ENCODE assay signal across 19 cellular contexts in genomic region chr3:82085811-82086475, GRCh38.
A peak's percentile ranks its signal among the peaks of the same experiment; 100 is the strongest.
DNase-seq lines count a peak whose midpoint lies in the region; ATAC-seq and TF ChIP-seq lines count a peak whose summit lies in the region.
"Had no signal": no experiment of that assay in that cellular context is flagged by ENCODE, and none has a peak within 500 bp of the region (broad histone marks: within the 10 kb centered on the region; RNA-seq: fewer than 3 reads in every experiment).

No MANE protein-coding gene starts in this region.

- TF ChIP-seq CTCF in heart right ventricle (IDR thresholded peaks at IDR 0.05) (no peak), progenitor cell of endocrine pancreas (IDR thresholded peaks at IDR 0.05; ENCODE audit: unreplicated experiment) (no peak), body of pancreas (IDR thresholded peaks at IDR 0.05) (no peak)

- H3K56ac ChIP-seq in mesendoderm (ENCODE audit: low read length), result no peak overlapping the region

- no peaks in the 10 kb centered on the region for H3K79me2 ChIP-seq in mesendoderm (ENCODE audit: control insufficient read depth, insufficient read depth, low read length)

- no peak for TF ChIP-seq POLR2A in body of pancreas (IDR thresholded peaks at IDR 0.05)

- H3K9me3 ChIP-seq in heart right ventricle, result no peaks in the 10 kb centered on the region
- H3K9me3 ChIP-seq in adipocyte (ENCODE audit: control insufficient read depth, low read length), result no peaks in the 10 kb centered on the region
- H3K9me3 ChIP-seq in body of pancreas, result no peaks in the 10 kb centered on the region
- H3K9me3 ChIP-seq: HAP-1 had no signal

- H3K4me1 ChIP-seq in heart right ventricle (peaks cover 0 to 21% (median 8%) of the 10 kb centered on the region in 9 donors), adipocyte (ENCODE audit: control insufficient read depth, insufficient read depth, low read length) (peaks cover 51% of the 10 kb centered on the region), body of pancreas (no peaks in the 10 kb centered on the region), mesendoderm (ENCODE audit: control insufficient read depth, low read depth, low read length) (no peaks in the 10 kb centered on the region)

- H3K4me2 ChIP-seq in mesendoderm (ENCODE audit: low read length), result no peak overlapping the region
- H3K4me2 ChIP-seq: PC-9 had no signal

- H3K18ac ChIP-seq in mesendoderm (ENCODE audit: low read length), result no peak overlapping the region

- H3K27ac Mint-ChIP-seq in progenitor cell of endocrine pancreas, result no peak overlapping the region

- peak overlapping the region in 6 of 10 donors; percentile 13 to 59 (median 36) for H3K27ac ChIP-seq in heart right ventricle
- no peak overlapping the region for H3K27ac ChIP-seq in body of pancreas
- H3K27ac ChIP-seq in mesendoderm (ENCODE audit: low read depth, low read length), result no peak overlapping the region
- H3K27ac ChIP-seq: PC-9, RWPE1 had no signal

- ATAC-seq in heart right ventricle (peak in 1 of 8 donors; percentile 61), left cardiac atrium (no peak), body of pancreas (no peak)

- H2AK5ac ChIP-seq in mesendoderm (ENCODE audit: low read length), result no peak overlapping the region

- H3K36me3 ChIP-seq in heart right ventricle, result no peaks in the 10 kb centered on the region
- no peaks in the 10 kb centered on the region for H3K36me3 ChIP-seq in adipocyte (ENCODE audit: control insufficient read depth, insufficient read depth, low read length, severe bottlenecking)
- no peaks in the 10 kb centered on the region for H3K36me3 ChIP-seq in body of pancreas (replicated peaks in 1 of 2; ENCODE audit: insufficient read depth in 1 of 2, low read depth in 2 of 2)
- H3K36me3 ChIP-seq in mesendoderm (ENCODE audit: control insufficient read depth, insufficient read depth, low read length), result no peaks in the 10 kb centered on the region
- H3K36me3 ChIP-seq: HAP-1 had no signal

- no peak overlapping the region for H2BK15ac ChIP-seq in mesendoderm (replicated peaks; ENCODE audit: low read depth)

- H3K4me3 Mint-ChIP-seq in progenitor cell of endocrine pancreas (ENCODE audit: low read depth), result no peak overlapping the region

- no peaks in the 10 kb centered on the region for H3K79me1 ChIP-seq in mesendoderm (ENCODE audit: low read length)

- no peak overlapping the region for H3K23ac ChIP-seq in mesendoderm (ENCODE audit: low read length)

- H3K9me3 Mint-ChIP-seq in progenitor cell of endocrine pancreas (ENCODE audit: low read depth), result no peaks in the 10 kb centered on the region

- H3K9ac ChIP-seq in adipocyte (ENCODE audit: low read length) (no peak overlapping the region), mesendoderm (ENCODE audit: low read length) (no peak overlapping the region)

- 47 to 59% methylated on average over 5 of the region's 5 CpGs for WGBS in heart right ventricle, 2 donors
- WGBS in body of pancreas, 2 donors, result 34 to 42% methylated on average over 5 of the region's 5 CpGs
- WGBS in mesendoderm (ENCODE audit: extremely low coverage, insufficient coverage, low lambda C conversion rate), result no CpG with 5 or more reads among the region's 5 CpGs

- H3K4ac ChIP-seq in mesendoderm (ENCODE audit: low read depth, low read length), result no peak overlapping the region

- no peak overlapping the region for H2BK5ac ChIP-seq in mesendoderm (ENCODE audit: low read length)

- DNase-seq in heart right ventricle (no peak), left cardiac atrium (no peak), adipocyte (ENCODE audit: low read depth) (peak; percentile 50), fibroblast of peridontal ligament (ENCODE audit: extremely low read depth) (peak; percentile 66), smooth muscle cell of the brain vasculature (ENCODE audit: low read depth, low spot score) (peak; percentile 31), progenitor cell of endocrine pancreas (ENCODE audit: low spot score, unreplicated experiment) (no peak), body of pancreas (no peak), mesendoderm (no peak)
- DNase-seq: 8988T, Kasumi-1, MM.1S, NCI-H1092 treated with DMSO at 0.1 percent for 48 hours, NCI-H2081 treated with DMSO at 0.1 percent for 48 hours, NCI-H510A, NCI-H774, PC-9, SIG-M5 had no signal

- peaks cover 10% of the 10 kb centered on the region for H3K4me1 Mint-ChIP-seq in progenitor cell of endocrine pancreas (ENCODE audit: low read depth)

- H3K4me3 ChIP-seq in heart right ventricle, result peak overlapping the region in 3 of 10 donors; percentile 8 to 22 (median 20)
- H3K4me3 ChIP-seq in adipocyte (ENCODE audit: low read length), result no peak overlapping the region
- H3K4me3 ChIP-seq in body of pancreas, result no peak overlapping the region
- H3K4me3 ChIP-seq in mesendoderm (ENCODE audit: low read length), result no peak overlapping the region
- H3K4me3 ChIP-seq: HAP-1, PC-9 had no signal

- no peaks in the 10 kb centered on the region for H3K36me3 Mint-ChIP-seq in progenitor cell of endocrine pancreas (ENCODE audit: insufficient read depth)

- H4K8ac ChIP-seq in mesendoderm (ENCODE audit: low read depth, low read length), result no peak overlapping the region

- no peak overlapping the region for H2BK120ac ChIP-seq in mesendoderm (ENCODE audit: low read depth, low read length)

- H4K5ac ChIP-seq in mesendoderm (ENCODE audit: low read length), result no peak overlapping the region

- peaks cover 4% of the 10 kb centered on the region for H3K27me3 Mint-ChIP-seq in progenitor cell of endocrine pancreas

- intact Hi-C loops in heart right ventricle (cut with DNase I), result loop anchor here in 1 of 10 donors (10.0 kb wide), 1 partner anchor 321 kb away; the partner anchor contains the start of gene GBE1
- intact Hi-C loops in left cardiac atrium (cut with DNase I), result no loop called here
- intact Hi-C loops in body of pancreas (cut with DNase I), result no loop called here

- no peaks in the 10 kb centered on the region for H3K27me3 ChIP-seq in heart right ventricle
- no peaks in the 10 kb centered on the region for H3K27me3 ChIP-seq in adipocyte (replicated peaks; ENCODE audit: control insufficient read depth, insufficient read depth, low read length)
- no peaks in the 10 kb centered on the region for H3K27me3 ChIP-seq in body of pancreas
- no peaks in the 10 kb centered on the region for H3K27me3 ChIP-seq in mesendoderm (ENCODE audit: insufficient read depth, low read length, poor library complexity)

Comparison
In these comparisons a context has a peak if more than half of its experiments do, and no peak if none do; other contexts are left out.
1. DNase-seq: peak in adipocyte (single experiment), fibroblast of peridontal ligament (single experiment) and smooth muscle cell of the brain vasculature (single experiment); none in heart right ventricle (0 of 2), left cardiac atrium (single experiment), progenitor cell of endocrine pancreas (single experiment), body of pancreas (0 of 4) and mesendoderm (single experiment).
2. H3K27ac ChIP-seq: peak in heart right ventricle (6 of 10); none in body of pancreas (0 of 4) and mesendoderm (single experiment).